In the genomic region with DNA sequence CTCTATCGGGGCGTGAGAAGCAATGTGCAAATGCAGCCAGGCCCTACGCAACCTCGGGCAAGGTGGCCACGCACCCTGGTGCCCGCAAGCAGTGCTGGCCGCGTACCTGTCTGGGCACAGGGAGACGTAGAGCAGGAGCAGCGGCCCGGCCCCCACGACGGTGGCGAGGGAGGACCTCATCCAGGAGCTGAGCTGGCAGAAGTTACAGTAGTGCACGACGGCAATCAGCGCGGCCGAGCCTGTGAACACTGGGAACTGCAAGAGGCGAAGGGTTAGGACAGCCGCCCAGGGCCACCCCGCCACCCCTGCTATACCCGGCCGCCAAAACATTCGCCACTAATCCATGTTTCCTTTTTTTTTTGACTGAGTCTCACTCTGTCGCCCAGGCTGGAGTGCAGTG, we compare ENCODE assay signal across 27 cellular contexts.
"Had no signal": no experiment of that assay in that cellular context is flagged by ENCODE, and none has a peak within 500 bp of the region (broad histone marks: within the 10 kb centered on the region; RNA-seq: fewer than 3 reads in every experiment).

No MANE protein-coding gene starts in this region.

- ATAC-seq: effector memory CD8-positive, alpha-beta T cell; esophagus mucosa; gastrocnemius medialis; left cardiac atrium; left lung; left ventricle myocardium superior; naive thymus-derived CD4-positive, alpha-beta T cell had no signal

- H3K79me2 ChIP-seq: hepatocyte had no signal

- H3K9me3 ChIP-seq: colonic mucosa, esophagus squamous epithelium, gastrocnemius medialis, left lung had no signal

- H2AFZ ChIP-seq: hepatocyte had no signal

- H3K4me1 ChIP-seq: colonic mucosa, gastrocnemius medialis, left lung had no signal

- FAIRE-seq: endometrium had no signal

- H3K27me3 ChIP-seq: colonic mucosa, esophagus squamous epithelium, gastrocnemius medialis, hepatocyte, left lung had no signal

- H3K4me3 ChIP-seq: colonic mucosa, esophagus squamous epithelium, gastrocnemius medialis, hepatocyte, left lung, lung had no signal

- DNase-seq: colonic mucosa; cortex of kidney; effector CD8-positive, alpha-beta T cell; effector memory CD8-positive, alpha-beta T cell; endodermal cell; erythroblast; esophagus squamous epithelium; foreskin fibroblast; foreskin melanocyte; gastrocnemius medialis; glutamatergic neuron; head of caudate nucleus; hypothalamus; immature natural killer cell; islet precursor cell; left cardiac atrium; left lung; left ventricle myocardium superior; mammary epithelial cell; mesendoderm; midbrain; naive thymus-derived CD4-positive, alpha-beta T cell had no signal

- H3K27ac ChIP-seq: colonic mucosa, epithelial cell of prostate, esophagus squamous epithelium, gastrocnemius medialis, hepatocyte, left lung had no signal

- H3K4me2 ChIP-seq: hepatocyte had no signal

- H3K36me3 ChIP-seq: colonic mucosa had no signal
